In the genomic region with DNA sequence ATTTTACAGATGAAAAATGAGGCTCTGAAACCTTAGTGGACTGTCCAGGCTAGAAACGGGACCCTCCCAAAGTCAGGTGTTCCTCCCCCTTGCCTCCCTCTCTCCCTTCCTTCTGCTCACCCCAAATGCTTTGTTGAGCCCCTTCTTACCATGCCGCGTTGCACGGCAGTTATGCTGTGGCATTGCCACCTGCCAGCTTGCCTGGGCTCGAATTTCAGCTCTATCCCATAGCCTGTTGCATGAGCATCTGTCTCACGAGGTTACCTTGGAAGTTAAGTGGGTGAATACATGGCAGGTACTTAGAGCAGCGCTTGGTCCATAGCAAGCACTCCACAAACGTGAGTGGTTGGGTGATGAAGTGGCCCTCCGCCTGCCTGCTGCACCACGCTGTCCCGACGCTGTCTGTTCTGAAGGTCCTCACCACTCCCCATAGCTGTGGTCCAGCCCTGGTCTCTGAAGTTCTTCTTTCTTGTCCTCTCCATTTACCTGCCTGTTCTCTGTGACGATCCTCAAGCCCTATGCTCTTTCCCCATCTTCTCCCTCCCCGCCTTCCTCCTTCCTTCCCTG, we compare ENCODE assay signal across 14 cellular contexts.
DNase-seq lines count a peak whose midpoint lies in the region; ATAC-seq and TF ChIP-seq lines count a peak whose summit lies in the region.
"Had no signal": no experiment of that assay in that cellular context is flagged by ENCODE, and none has a peak within 500 bp of the region (broad histone marks: within the 10 kb centered on the region; RNA-seq: fewer than 3 reads in every experiment).

No MANE protein-coding gene starts in this region.

- H3K36me3 ChIP-seq in vagina (no peaks in the 10 kb centered on the region), aorta (ENCODE audit: control insufficient read depth in 1 of 2, insufficient read depth in 2 of 2, low read length in 1 of 2) (no peaks in the 10 kb centered on the region)

- TF ChIP-seq CTCF in glutamatergic neuron (IDR thresholded peaks at IDR 0.05; ENCODE audit: partially characterized antibody, unreplicated experiment) (no peak), vagina (IDR thresholded peaks at IDR 0.05) (no peak)

- no peaks in the 10 kb centered on the region for H3K9me3 ChIP-seq in vagina
- no peaks in the 10 kb centered on the region for H3K9me3 ChIP-seq in aorta (ENCODE audit: control insufficient read depth, low read length)

- H3K27ac Mint-ChIP-seq in glutamatergic neuron (ENCODE audit: unreplicated experiment), result peak overlapping the region; percentile 45

- H3K4me3 ChIP-seq in vagina, result no peak overlapping the region
- H3K4me3 ChIP-seq in aorta (ENCODE audit: low read length in 2 of 2), result no peak overlapping the region
- H3K4me3 ChIP-seq: smooth muscle cell had no signal

- intact Hi-C loops in vagina (cut with DNase I) (no loop called here), aorta (cut with DNase I) (no loop called here)

- no peak for TF ChIP-seq POLR2A in vagina (IDR thresholded peaks at IDR 0.05)

- H3K9me3 Mint-ChIP-seq in glutamatergic neuron (ENCODE audit: unreplicated experiment), result peaks cover 3% of the 10 kb centered on the region

- H3K4me1 ChIP-seq in vagina (peaks cover 37% of the 10 kb centered on the region), aorta (ENCODE audit: control insufficient read depth in 1 of 2, insufficient read depth in 2 of 2, low read length in 2 of 2) (peaks cover 4 to 6% of the 10 kb centered on the region in 2 donors)

- no peak overlapping the region for H3K4me3 Mint-ChIP-seq in glutamatergic neuron (ENCODE audit: unreplicated experiment)

- H3K36me3 Mint-ChIP-seq in glutamatergic neuron (ENCODE audit: unreplicated experiment), result no peaks in the 10 kb centered on the region

- 91 to 93% methylated on average over 14 of the region's 14 CpGs for WGBS in aorta, 2 donors

- H3K27ac ChIP-seq in vagina (peak overlapping the region; percentile 51), aorta (ENCODE audit: low read depth in 1 of 2, low read length in 2 of 2) (no peak overlapping the region)
- H3K27ac ChIP-seq: C4-2B had no signal

- ATAC-seq in aorta (ENCODE audit: low FRiP score), result no peak
- ATAC-seq: HCT116 had no signal

- peak; percentile 89 for DNase-seq in NCI-H128 (lab: John Stamatoyannopoulos, UW; ENCODE audit: unreplicated experiment)
- DNase-seq in NCI-H2196 treated with DMSO at 0.1 percent for 48 hours (lab: John Stamatoyannopoulos, UW; ENCODE audit: unreplicated experiment), result peak; percentile 31
- no peak for DNase-seq in glutamatergic neuron
- DNase-seq in vagina (ENCODE audit: extremely low spot score in 2 of 2), result no peak
- DNase-seq in NCI-H82 treated with DMSO at 0.1 percent for 48 hours (lab: John Stamatoyannopoulos, UW; ENCODE audit: unreplicated experiment), result no peak
- DNase-seq in aorta, result no peak
- DNase-seq in dermis blood vessel endothelial cell, result no peak
- DNase-seq: amniotic stem cell; EL; NCI-H146; stimulated activated naive CD4-positive, alpha-beta T cell treated with Interleukin-2 at 50 U/mL for 16 hours had no signal

- peaks cover 21% of the 10 kb centered on the region for H3K4me1 Mint-ChIP-seq in glutamatergic neuron (ENCODE audit: low read depth, unreplicated experiment)

- H3K27me3 ChIP-seq in vagina (no peaks in the 10 kb centered on the region), aorta (ENCODE audit: control insufficient read depth in 1 of 2, insufficient read depth in 2 of 2, low read length in 1 of 2) (no peaks in the 10 kb centered on the region)

- H3K27me3 Mint-ChIP-seq in glutamatergic neuron (ENCODE audit: unreplicated experiment), result peaks cover 2% of the 10 kb centered on the region

Comparison
In these comparisons a context has a peak if more than half of its experiments do, and no peak if none do; other contexts are left out.
1. DNase-seq: peak in NCI-H128 (single experiment) and NCI-H2196 treated with DMSO at 0.1 percent for 48 hours (single experiment); none in glutamatergic neuron (single experiment), vagina (0 of 2), NCI-H82 treated with DMSO at 0.1 percent for 48 hours (single experiment), aorta (0 of 2) and dermis blood vessel endothelial cell (single experiment).